In genomic region chr5:101404531-101404930, GRCh38 we compare ENCODE assay signal across 25 cellular contexts.
"Had no signal": no experiment of that assay in that cellular context is flagged by ENCODE, and none has a peak within 500 bp of the region (broad histone marks: within the 10 kb centered on the region; RNA-seq: fewer than 3 reads in every experiment).

No MANE protein-coding gene starts in this region.

- FAIRE-seq: urothelium cell line had no signal

- H3K79me2 ChIP-seq: parathyroid adenoma had no signal

- H2AFZ ChIP-seq: neural progenitor cell, parathyroid adenoma had no signal

- H3K9ac ChIP-seq: neural progenitor cell, parathyroid adenoma had no signal

- DNase-seq: natural killer cell; occipital lobe; ovary; posterior cingulate gyrus; psoas muscle; right cardiac atrium; stimulated activated CD4-positive, alpha-beta T cell treated with anti-CD3 and anti-CD28 coated beads, Interleukin-15, amount 100 ng/mL, for 24 hours; stimulated activated CD4-positive, alpha-beta T cell treated with anti-CD3 and anti-CD28 coated beads, Interleukin-2, amount 100 ng/mL, for 24 hours; stimulated activated CD4-positive, alpha-beta T cell treated with anti-CD3 and anti-CD28 coated beads, Interleukin-2, amount 100 ng/mL, for 48 hours; stimulated activated CD4-positive, alpha-beta T cell treated with anti-CD3 and anti-CD28 coated beads, Interleukin-4, amount 100 ng/mL, for 24 hours; stimulated activated naive B cell treated with anti-CD40 and anti-IgM and Interleukin-4, amounts not matched to agents 10 μg/mL and 1 μg/mL and 100 μg/mL, for 72 hours; stimulated activated naive CD4-positive, alpha-beta T cell treated with Interleukin-2 at 50 U/mL for 16 hours; stomach; thyroid gland; trophoblast cell; upper lobe of left lung had no signal

- ATAC-seq: natural killer cell; psoas muscle; right cardiac atrium; sciatic nerve; stimulated activated effector memory CD8-positive, alpha-beta T cell treated with anti-CD3 and anti-CD28 coated beads, Interleukin-12 subunit alpha, Interleukin-12 subunit beta, amount 100 ng/mL, for 72 hours; stimulated activated naive B cell treated with anti-CD40 and anti-IgM and Interleukin-4, amounts not matched to agents 10 μg/mL and 1 μg/mL and 100 μg/mL, for 72 hours had no signal

- H3K9me3 ChIP-seq: ovary, stomach, thoracic aorta, thyroid gland, tibial nerve, upper lobe of left lung, vagina had no signal

- H3K27me3 ChIP-seq: neural progenitor cell, ovary, stomach, thyroid gland, tibial nerve, upper lobe of left lung, vagina had no signal

- H3K4me3 ChIP-seq: neural progenitor cell, ovary, psoas muscle, skin epidermis, stomach, thoracic aorta, thyroid gland, tibial nerve, upper lobe of left lung, vagina had no signal

- H3K4me2 ChIP-seq: neural progenitor cell had no signal

- H3K27ac ChIP-seq: neural progenitor cell, ovary, parathyroid adenoma, psoas muscle, skin epidermis, stomach, thoracic aorta, thyroid gland, tibial nerve, upper lobe of left lung, vagina had no signal

- H3K4me1 ChIP-seq: neural progenitor cell, parathyroid adenoma, psoas muscle, stomach, thyroid gland, tibial nerve, upper lobe of left lung, vagina had no signal

- H3K36me3 ChIP-seq: neural progenitor cell, ovary, stomach, thoracic aorta, thyroid gland, tibial nerve, upper lobe of left lung, vagina had no signal
